ENCODE assay signal across 11 cellular contexts in genomic region chr19:18659281-18660050, GRCh38. TPM values are rescaled to one million over a fixed set of nuclear protein-coding genes. Genes with fewer than 3 reads are reported as not detected.
DNase-seq lines count a peak whose midpoint lies in the region; ATAC-seq, FAIRE-seq and TF ChIP-seq lines count a peak whose summit lies in the region.
"Had no signal": no experiment of that assay in that cellular context is flagged by ENCODE, and none has a peak within 500 bp of the region (broad histone marks: within the 10 kb centered on the region; RNA-seq: fewer than 3 reads in every experiment).

No MANE protein-coding gene starts in this region.

- no peak for TF ChIP-seq CTCF in GM10248 (IDR thresholded peaks at IDR 0.05; ENCODE audit: control extremely low read depth, extremely low read depth, low read depth, missing control alignments)
- TF ChIP-seq CTCF in RWPE1 (conservative IDR thresholded peaks at IDR 0.05; ENCODE audit: low read depth), result no peak
- TF ChIP-seq CTCF in gastroesophageal sphincter (IDR thresholded peaks at IDR 0.05), result no peak
- no peak for TF ChIP-seq CTCF in MM.1S (IDR thresholded peaks at IDR 0.05; ENCODE audit: low read length)

- peak overlapping the region; percentile 70 for H3K4me2 ChIP-seq in skeletal muscle satellite cell (ENCODE audit: low read length)
- H3K4me2 ChIP-seq in MM.1S (ENCODE audit: low read depth, low read length), result no peak overlapping the region

- H3K27ac ChIP-seq in RWPE1, result peak overlapping the region; percentile 57; the same call in 1 of the 2 replicates
- H3K27ac ChIP-seq in gastroesophageal sphincter, result peak overlapping the region; percentile 17 to 86 (median 80)
- no peak overlapping the region for H3K27ac ChIP-seq in MM.1S (ENCODE audit: low read length)

- POLR2A ChIA-PET in GM10248 (lab: Yijun Ruan, JAX) (no interaction called here), RWPE1 (lab: Yijun Ruan, JAX; ENCODE audit: low non-redundant PET) (no interaction called here)

- no peak overlapping the region for H2AFZ ChIP-seq in MM.1S (ENCODE audit: low read length)

- no peaks in the 10 kb centered on the region for H3K27me3 ChIP-seq in gastroesophageal sphincter
- H3K27me3 ChIP-seq in skeletal muscle satellite cell (ENCODE audit: control insufficient read depth, insufficient read depth, low read length), result no peaks in the 10 kb centered on the region
- H3K27me3 ChIP-seq in MM.1S (replicated peaks; ENCODE audit: insufficient read depth, low read length), result no peaks in the 10 kb centered on the region

- WGBS in gastroesophageal sphincter (ENCODE audit: low coverage in 1 of 2), 2 donors, result 53 to 57% methylated on average over 11 to 15 of the region's 30 CpGs

- H3K36me3 ChIP-seq in gastroesophageal sphincter, result peaks cover 0 to 4% of the 10 kb centered on the region in 2 donors
- no peaks in the 10 kb centered on the region for H3K36me3 ChIP-seq in skeletal muscle satellite cell (ENCODE audit: insufficient read depth, low read length)
- H3K36me3 ChIP-seq in MM.1S (replicated peaks; ENCODE audit: insufficient read depth, low read length), result no peaks in the 10 kb centered on the region

- DNase-seq in GM10248 (ENCODE audit: extremely low spot score) (peak; percentile 76), RWPE1 (ENCODE audit: low spot score) (no peak), urothelium cell line (ENCODE audit: low spot score) (no peak), DMS53 treated with DMSO at 0.1 percent for 48 hours (lab: John Stamatoyannopoulos, UW; ENCODE audit: unreplicated experiment) (no peak), G401 (ENCODE audit: low spot score) (no peak), MM.1S (no peak)
- DNase-seq: NCI-H1105 treated with DMSO at 0.1 percent for 48 hours had no signal

- no peaks in the 10 kb centered on the region for H4K20me1 ChIP-seq in MM.1S (ENCODE audit: insufficient read depth, low read length)

- CTCF ChIA-PET in GM10248 (lab: Yijun Ruan, JAX), result no interaction called here
- CTCF ChIA-PET in RWPE1 (lab: Yijun Ruan, JAX), result no interaction called here

- no peaks in the 10 kb centered on the region for H3K79me2 ChIP-seq in MM.1S (ENCODE audit: low read length)

- H3K9me2 ChIP-seq in MM.1S (replicated peaks; ENCODE audit: insufficient read depth, low read length), result no peaks in the 10 kb centered on the region

- no peak for FAIRE-seq in urothelium cell line (lab: Jason Lieb, UNC)
- FAIRE-seq: bronchial epithelial cell, keratinocyte had no signal

- no peak for TF ChIP-seq POLR2A in gastroesophageal sphincter (IDR thresholded peaks at IDR 0.05)

- H3K9me3 ChIP-seq in gastroesophageal sphincter (no peaks in the 10 kb centered on the region), skeletal muscle satellite cell (replicated peaks; ENCODE audit: low read length) (no peaks in the 10 kb centered on the region), MM.1S (replicated peaks; ENCODE audit: insufficient read depth, low read length) (no peaks in the 10 kb centered on the region)

- in situ Hi-C loops in G401 (cut with HindIII; ENCODE audit: low sequenced_read_pairs), result no loop called here

- H3K9ac ChIP-seq in skeletal muscle satellite cell (ENCODE audit: low read depth, low read length) (peak overlapping the region; percentile 78), MM.1S (ENCODE audit: low read length) (no peak overlapping the region)

- no peaks in the 10 kb centered on the region for H3F3A ChIP-seq in MM.1S (ENCODE audit: insufficient read depth, low read length)

- TF ChIP-seq EP300 in gastroesophageal sphincter (IDR thresholded peaks at IDR 0.05), result no peak

- peaks cover 0 to 99% (median 52%) of the 10 kb centered on the region in 3 donors for H3K4me1 ChIP-seq in gastroesophageal sphincter
- H3K4me1 ChIP-seq in skeletal muscle satellite cell (ENCODE audit: control insufficient read depth, insufficient read depth, low read length), result peaks cover 68% of the 10 kb centered on the region
- H3K4me1 ChIP-seq in MM.1S (ENCODE audit: low read length), result no peaks in the 10 kb centered on the region

- peak; percentile 28 for ATAC-seq in gastroesophageal sphincter

- H3K4me3 ChIP-seq in gastroesophageal sphincter (peak overlapping the region in 1 of 2 donors; percentile 16), skeletal muscle satellite cell (ENCODE audit: low read length) (peak overlapping the region; percentile 52), MM.1S (ENCODE audit: low read length) (no peak overlapping the region)

RNA-seq across cellular contexts. Expression of gene KLHL26, which starts 22.6 kb away (rescaled TPM):
- 10 to 100 TPM; 12.9 to 19.0 (median 14.6) TPM for total RNA-seq in gastroesophageal sphincter
- total RNA-seq in skeletal muscle satellite cell (2012; rRNA removed), result 3.3 and 3.5 TPM in 2 replicates
- total RNA-seq in G401 (2014; rRNA removed; shearing (Covaris generic)), result 5.0 and 8.3 TPM in 2 replicates

RNA-seq across cellular contexts. Expression of gene CRTC1, which starts 24.0 kb away (rescaled TPM):
- 1 to 10 TPM; 3.8 to 8.9 (median 6.3) TPM for total RNA-seq in gastroesophageal sphincter
- 2.2 and 2.3 TPM in 2 replicates for total RNA-seq in skeletal muscle satellite cell (2012; rRNA removed)
- 2.1 and 2.7 TPM in 2 replicates for total RNA-seq in G401 (2014; rRNA removed; shearing (Covaris generic))

RNA-seq across cellular contexts. Expression of gene TMEM59L, which starts 46.8 kb away (rescaled TPM):
- total RNA-seq in gastroesophageal sphincter, result 1 to 10 TPM in 3 of 4 donors, under 1 TPM in 1; 0.96 to 4.0 (median 2.0) TPM
- 0.87 and 1.0 TPM in 2 replicates for total RNA-seq in skeletal muscle satellite cell (2012; rRNA removed)
- total RNA-seq in G401 (2014; rRNA removed; shearing (Covaris generic)), result 2.5 and 4.1 TPM in 2 replicates

RNA-seq across cellular contexts. Expression of gene CRLF1, which starts 52.9 kb away (rescaled TPM):
- 10 to 100 TPM; 10.9 to 67.4 (median 42.7) TPM for total RNA-seq in gastroesophageal sphincter
- total RNA-seq in skeletal muscle satellite cell (2012; rRNA removed), result 21.6 and 36.8 TPM in 2 replicates
- total RNA-seq in G401 (2014; rRNA removed; shearing (Covaris generic)), result 148 and 169 TPM in 2 replicates
